In genomic region chr1:12433323-12434053, GRCh38 we compare ENCODE assay signal across 8 cellular contexts.
DNase-seq lines count a peak whose midpoint lies in the region; ATAC-seq and TF ChIP-seq lines count a peak whose summit lies in the region.

No MANE protein-coding gene starts in this region.

- no peak for TF ChIP-seq CTCF in progenitor cell of endocrine pancreas (IDR thresholded peaks at IDR 0.05; ENCODE audit: unreplicated experiment)

- no peaks in the 10 kb centered on the region for H3K9me3 Mint-ChIP-seq in progenitor cell of endocrine pancreas (ENCODE audit: low read depth)
- no peaks in the 10 kb centered on the region for H3K9me3 Mint-ChIP-seq in activated T-cell treated with anti-CD3 and anti-CD28 coated beads, Interleukin-2, amount 50 U/mL, for 72 hours

- peaks cover 9% of the 10 kb centered on the region for H3K36me3 Mint-ChIP-seq in progenitor cell of endocrine pancreas (ENCODE audit: insufficient read depth)
- H3K36me3 Mint-ChIP-seq in activated T-cell treated with anti-CD3 and anti-CD28 coated beads, Interleukin-2, amount 50 U/mL, for 72 hours (ENCODE audit: insufficient read depth in 2 of 2), result peaks cover 7 to 12% of the 10 kb centered on the region in 2 donors

- H3K36me3 ChIP-seq in HAP-1 (replicated peaks), result no peaks in the 10 kb centered on the region

- no peak for ATAC-seq in GM19455 (IDR thresholded peaks at IDR 0.05; ENCODE audit: unreplicated experiment)
- no peak for ATAC-seq in activated T-cell treated with anti-CD3 and anti-CD28 coated beads, Interleukin-2, amount 50 U/mL, for 72 hours (replicated peaks in 1 of 2)

- peak overlapping the region; percentile 91 for H3K27ac Mint-ChIP-seq in progenitor cell of endocrine pancreas
- no peak overlapping the region for H3K27ac Mint-ChIP-seq in activated T-cell treated with anti-CD3 and anti-CD28 coated beads, Interleukin-2, amount 50 U/mL, for 72 hours

- no peak overlapping the region for H3K4me3 ChIP-seq in HAP-1

- H3K27me3 ChIP-seq in HAP-1 (ENCODE audit: low read depth), result no peaks in the 10 kb centered on the region

- no peaks in the 10 kb centered on the region for H3K9me3 ChIP-seq in HAP-1

- no peaks in the 10 kb centered on the region for H3K27me3 Mint-ChIP-seq in progenitor cell of endocrine pancreas
- H3K27me3 Mint-ChIP-seq in activated T-cell treated with anti-CD3 and anti-CD28 coated beads, Interleukin-2, amount 50 U/mL, for 72 hours (ENCODE audit: low read depth), result no peaks in the 10 kb centered on the region

- H3K4me3 Mint-ChIP-seq in progenitor cell of endocrine pancreas (ENCODE audit: low read depth), result peak overlapping the region; percentile 62
- H3K4me3 Mint-ChIP-seq in activated T-cell treated with anti-CD3 and anti-CD28 coated beads, Interleukin-2, amount 50 U/mL, for 72 hours, result peak overlapping the region in 1 of 2 donors; percentile 31

- peaks cover 72% of the 10 kb centered on the region for H3K4me1 Mint-ChIP-seq in progenitor cell of endocrine pancreas (ENCODE audit: low read depth)
- H3K4me1 Mint-ChIP-seq in activated T-cell treated with anti-CD3 and anti-CD28 coated beads, Interleukin-2, amount 50 U/mL, for 72 hours (ENCODE audit: low read depth), result peaks cover 63% of the 10 kb centered on the region

- in situ Hi-C loops in HAP-1 (cut with MboI; ENCODE audit: low sequenced_read_pairs), result no loop called here

- DNase-seq in EH (ENCODE audit: low read depth) (peak; percentile 59), SW480 (ENCODE audit: low spot score) (peak; percentile 27), foreskin melanocyte (peak; percentile 67), progenitor cell of endocrine pancreas (ENCODE audit: low spot score, unreplicated experiment) (peak; percentile 10), HAP-1 (ENCODE audit: low spot score in 2 of 2) (no peak)
- DNase-seq in activated CD4-positive, CD25-positive, alpha-beta regulatory T cell treated with anti-CD3 and anti-CD28 coated beads, Interleukin-2, amount 50 U/mL, for 72 hours, result no peak
- DNase-seq in activated T-cell treated with anti-CD3 and anti-CD28 coated beads, Interleukin-2, amount 50 U/mL, for 72 hours, result no peak

- peaks cover 2% of the 10 kb centered on the region; the same call in 1 of the 2 replicates for H3K4me1 ChIP-seq in HAP-1

Comparison
In these comparisons a context has a peak if more than half of its experiments do, and no peak if none do; other contexts are left out.
1. DNase-seq: peak in EH (single experiment), SW480 (single experiment), foreskin melanocyte (single experiment) and progenitor cell of endocrine pancreas (single experiment); none in activated CD4-positive, CD25-positive, alpha-beta regulatory T cell treated with anti-CD3 and anti-CD28 coated beads, Interleukin-2, amount 50 U/mL, for 72 hours (single experiment), HAP-1 (0 of 2) and activated T-cell treated with anti-CD3 and anti-CD28 coated beads, Interleukin-2, amount 50 U/mL, for 72 hours (0 of 2).